16 cellular contexts compared by ENCODE assay signal in genomic region chr20:12554416-12554815, GRCh38.
"Had no signal": no experiment of that assay in that cellular context is flagged by ENCODE, and none has a peak within 500 bp of the region (broad histone marks: within the 10 kb centered on the region; RNA-seq: fewer than 3 reads in every experiment).

No MANE protein-coding gene starts in this region.

- ATAC-seq: activated CD8-positive, alpha-beta T cell treated with anti-CD3 and anti-CD28 coated beads for 36 hours; heart left ventricle; left lung; natural killer cell treated with Interleukin-12 subunit alpha and Interleukin-12 subunit beta and Interleukin-15 and Interleukin-18, amount 100 ng/mL, for 72 hours; right cardiac atrium; stimulated activated memory B cell treated with anti-CD40 and anti-IgM and Interleukin-4, amounts not matched to agents 10 μg/mL and 1 μg/mL and 100 μg/mL, for 72 hours had no signal

- H3K27ac ChIP-seq: dorsolateral prefrontal cortex, esophagus muscularis mucosa, heart left ventricle, left lung, tibial artery, uterus had no signal

- DNase-seq: activated CD4-positive, alpha-beta T cell treated with anti-CD3 and anti-CD28 coated beads for 1 hour; activated CD8-positive, alpha-beta memory T cell treated with anti-CD3 and anti-CD28 coated beads, Interleukin-2, amount 50 U/mL, for 4 hours; activated CD8-positive, alpha-beta T cell treated with anti-CD3 and anti-CD28 coated beads for 36 hours; activated naive CD4-positive, alpha-beta T cell; aorta; dorsolateral prefrontal cortex; heart left ventricle; left lung; nucleus accumbens; right cardiac atrium; tibial artery; uterus had no signal

- H3K36me3 ChIP-seq: esophagus muscularis mucosa, heart left ventricle, left lung, tibial artery, uterus had no signal

- H3K9me3 ChIP-seq: heart left ventricle, left lung, tibial artery, uterus had no signal

- H3K4me1 ChIP-seq: esophagus muscularis mucosa, heart left ventricle, left lung, tibial artery, uterus had no signal

- H3K27me3 ChIP-seq: dorsolateral prefrontal cortex, esophagus muscularis mucosa, heart left ventricle, left lung, tibial artery, uterus had no signal

- H3K4me2 ChIP-seq: smooth muscle cell had no signal

- H3K4me3 ChIP-seq: dorsolateral prefrontal cortex, esophagus muscularis mucosa, heart left ventricle, left lung, smooth muscle cell, tibial artery, uterus had no signal
